In genomic region chr1:184813528-184814089, GRCh38 we compare ENCODE assay signal across 16 cellular contexts.
"Had no signal": no experiment of that assay in that cellular context is flagged by ENCODE, and none has a peak within 500 bp of the region (broad histone marks: within the 10 kb centered on the region; RNA-seq: fewer than 3 reads in every experiment).

No MANE protein-coding gene starts in this region.

- H3K9me3 ChIP-seq: gastrocnemius medialis, stomach had no signal

- H3K79me2 ChIP-seq: parathyroid adenoma had no signal

- H3K36me3 ChIP-seq: gastrocnemius medialis had no signal

- H3K4me3 Mint-ChIP-seq: activated CD8-positive, alpha-beta T cell treated with anti-CD3 and anti-CD28 coated beads, Interleukin-2, amount 10 ng/mL, durations not matched to agents 7 days and 5 days; activated naive CD8-positive, alpha-beta T cell treated with anti-CD3 and anti-CD28 coated beads, Interleukin-2, amount 50 U/mL, for 24 hours; mesothelial cell of epicardium had no signal

- H3K4me1 ChIP-seq: parathyroid adenoma had no signal

- ATAC-seq: activated CD8-positive, alpha-beta T cell treated with anti-CD3 and anti-CD28 coated beads, Interleukin-2, amount 10 ng/mL, durations not matched to agents 7 days and 5 days; activated naive CD8-positive, alpha-beta T cell treated with anti-CD3 and anti-CD28 coated beads, Interleukin-2, amount 50 U/mL, for 24 hours; gastrocnemius medialis; heart right ventricle had no signal

- H3K27me3 ChIP-seq: gastrocnemius medialis, heart right ventricle, stomach had no signal

- DNase-seq: activated CD4-positive, alpha-beta T cell treated with anti-CD3 and anti-CD28 coated beads for 48 hours; activated CD8-positive, alpha-beta memory T cell treated with anti-CD3 and anti-CD28 coated beads, Interleukin-2, amount 50 U/mL, for 48 hours; activated CD8-positive, alpha-beta T cell treated with anti-CD3 and anti-CD28 coated beads, Interleukin-2, amount 10 ng/mL, durations not matched to agents 7 days and 5 days; activated naive CD8-positive, alpha-beta T cell treated with anti-CD3 and anti-CD28 coated beads, Interleukin-2, amount 50 U/mL, for 24 hours; caudate nucleus; effector CD8-positive, alpha-beta T cell; gastrocnemius medialis; heart right ventricle; retina; stimulated activated CD4-positive, alpha-beta T cell treated with anti-CD3 and anti-CD28 coated beads, Interleukin-4, amount 100 ng/mL, for 4 hours; stomach; T-helper 9 cell had no signal

- H3K9ac ChIP-seq: parathyroid adenoma had no signal

- H3K4me3 ChIP-seq: coronary artery, gastrocnemius medialis, heart right ventricle, skin epidermis, stomach had no signal

- H3K27ac ChIP-seq: parathyroid adenoma, skin epidermis had no signal

- H2AFZ ChIP-seq: parathyroid adenoma had no signal

- H3K27ac Mint-ChIP-seq: activated CD8-positive, alpha-beta T cell treated with anti-CD3 and anti-CD28 coated beads, Interleukin-2, amount 10 ng/mL, durations not matched to agents 7 days and 5 days; activated naive CD8-positive, alpha-beta T cell treated with anti-CD3 and anti-CD28 coated beads, Interleukin-2, amount 50 U/mL, for 24 hours; mesothelial cell of epicardium had no signal

- H3K4me1 Mint-ChIP-seq: mesothelial cell of epicardium had no signal
